11 cellular contexts compared by ENCODE assay signal in genomic region chrX:13418126-13419091, GRCh38.
DNase-seq lines count a peak whose midpoint lies in the region; ATAC-seq and TF ChIP-seq lines count a peak whose summit lies in the region.
"Had no signal": no experiment of that assay in that cellular context is flagged by ENCODE, and none has a peak within 500 bp of the region (broad histone marks: within the 10 kb centered on the region; RNA-seq: fewer than 3 reads in every experiment).

No MANE protein-coding gene starts in this region.

- no peak for TF ChIP-seq RAD21 in SK-N-SH (IDR thresholded peaks at IDR 0.05; ENCODE audit: low read length)

- POLR2A ChIA-PET in SK-N-SH (lab: Yijun Ruan, JAX) = no interaction called here

- H3K4me1 ChIP-seq in GM23248 (ENCODE audit: insufficient read depth) (peaks cover 14% of the 10 kb centered on the region), SK-N-SH (ENCODE audit: control insufficient read depth in 1 of 2, insufficient read depth in 2 of 2, low read depth in 1 of 2, low read length in 1 of 2) (peaks cover 6 to 20% of the 10 kb centered on the region in 2 experiments), smooth muscle cell (ENCODE audit: low read depth) (peaks cover 32% of the 10 kb centered on the region), sigmoid colon (no peaks in the 10 kb centered on the region)

- H3K36me3 ChIP-seq in GM23248 (ENCODE audit: low read depth) (no peaks in the 10 kb centered on the region), SK-N-SH (replicated peaks in 1 of 2; ENCODE audit: control insufficient read depth in 1 of 2, insufficient read depth in 2 of 2, low read length in 1 of 2) (no peaks in the 10 kb centered on the region), smooth muscle cell (ENCODE audit: low read depth) (no peaks in the 10 kb centered on the region), sigmoid colon (no peaks in the 10 kb centered on the region)

- H3K27me3 ChIP-seq in GM23248 (replicated peaks; ENCODE audit: insufficient read depth) = no peaks in the 10 kb centered on the region
- no peaks in the 10 kb centered on the region for H3K27me3 ChIP-seq in SK-N-SH (ENCODE audit: insufficient read depth)
- no peaks in the 10 kb centered on the region for H3K27me3 ChIP-seq in smooth muscle cell (ENCODE audit: low read depth)
- H3K27me3 ChIP-seq in sigmoid colon = no peaks in the 10 kb centered on the region

- peak overlapping the region; percentile 80 for H2AFZ ChIP-seq in GM23248
- peak overlapping the region; percentile 77 for H2AFZ ChIP-seq in SK-N-SH (ENCODE audit: low read depth)
- H2AFZ ChIP-seq in smooth muscle cell (ENCODE audit: low read depth) = peak overlapping the region; percentile 90

- H3K79me2 ChIP-seq in GM23248 (ENCODE audit: insufficient read depth) (no peaks in the 10 kb centered on the region), SK-N-SH (ENCODE audit: insufficient read depth) (no peaks in the 10 kb centered on the region), smooth muscle cell (ENCODE audit: low read depth) (no peaks in the 10 kb centered on the region)

- no peaks in the 10 kb centered on the region for H4K20me1 ChIP-seq in GM23248 (ENCODE audit: insufficient read depth)
- H4K20me1 ChIP-seq in SK-N-SH (ENCODE audit: insufficient read depth) = no peaks in the 10 kb centered on the region
- no peaks in the 10 kb centered on the region for H4K20me1 ChIP-seq in smooth muscle cell (ENCODE audit: low read depth)

- DNase-seq in GM23248 = peak; percentile 50
- DNase-seq in SK-N-SH = no peak
- peak; percentile 48 for DNase-seq in fibroblast of mammary gland (ENCODE audit: low read depth)
- no peak for DNase-seq in smooth muscle cell (lab: John Stamatoyannopoulos, UW; ENCODE audit: unreplicated experiment)
- no peak for DNase-seq in HuH-7 (ENCODE audit: low spot score)
- DNase-seq in sigmoid colon = no peak
- DNase-seq: activated CD8-positive, alpha-beta memory T cell treated with anti-CD3 and anti-CD28 coated beads, Interleukin-2, amount 50 U/mL, for 48 hours; DMS79; NCI-H2029 treated with DMSO at 0.1 percent for 48 hours; stimulated activated naive CD4-positive, alpha-beta T cell had no signal

- CTCF ChIA-PET in SK-N-SH (lab: Yijun Ruan, JAX) = interaction anchor here (1.4 kb wide), 1 partner anchor 472 kb away, joined by 4 read pairs; no protein-coding TSS in a partner anchor

- no peak overlapping the region for H3K4me3 ChIP-seq in GM23248
- H3K4me3 ChIP-seq in SK-N-SH (ENCODE audit: low read depth in 2 of 2, low read length in 1 of 2) = no peak overlapping the region; a peak in 1 of 4 replicates
- H3K4me3 ChIP-seq in fibroblast of mammary gland (ENCODE audit: control insufficient read depth, low read depth, low read length) = no peak overlapping the region
- no peak overlapping the region for H3K4me3 ChIP-seq in smooth muscle cell
- H3K4me3 ChIP-seq in sigmoid colon = no peak overlapping the region

- WGBS in GM23248 (ENCODE audit: low coverage in 1 of 2, low lambda C conversion rate in 2 of 2, missing lambda C conversion rate in 2 of 2), 2 experiments = 47 to 52% methylated on average over 8 of the region's 8 CpGs
- WGBS in SK-N-SH (ENCODE audit: low lambda C conversion rate) = 33% methylated on average over 8 of the region's 8 CpGs
- WGBS in smooth muscle cell (ENCODE audit: low lambda C conversion rate) = 49% methylated on average over 8 of the region's 8 CpGs
- 84 to 89% methylated on average over 8 of the region's 8 CpGs for WGBS in sigmoid colon, 2 donors

- H3K27ac ChIP-seq in GM23248 = peak overlapping the region; percentile 69
- H3K27ac ChIP-seq in SK-N-SH (ENCODE audit: low read depth in 2 of 2, low read length in 1 of 2) = peak overlapping the region; percentile 81 to 85; a peak in 3 of 4 replicates
- H3K27ac ChIP-seq in smooth muscle cell (ENCODE audit: low read depth) = peak overlapping the region; percentile 36
- H3K27ac ChIP-seq in sigmoid colon = no peak overlapping the region

- H3K9ac ChIP-seq in GM23248 = 0 out of 2 replicates have a peak overlapping the region, but pooled peaks have one; percentile 31
- H3K9ac ChIP-seq in SK-N-SH = peak overlapping the region; percentile 55
- H3K9ac ChIP-seq in smooth muscle cell (ENCODE audit: low read depth) = no peak overlapping the region

- H3K9me2 ChIP-seq in GM23248 (ENCODE audit: insufficient read depth) (no peaks in the 10 kb centered on the region), SK-N-SH (no peaks in the 10 kb centered on the region)

- in situ Hi-C loops in GM23248 (cut with MboI) = no loop called here

- ATAC-seq in GM21717 (IDR thresholded peaks at IDR 0.05; ENCODE audit: unreplicated experiment) = no peak

- TF ChIP-seq POLR2A in sigmoid colon (IDR thresholded peaks at IDR 0.05) = no peak

- intact Hi-C loops in sigmoid colon (cut with DNase I) = no loop called here

- H3K9me3 ChIP-seq in GM23248 (ENCODE audit: low read depth) (no peaks in the 10 kb centered on the region), SK-N-SH (no peaks in the 10 kb centered on the region), smooth muscle cell (replicated peaks; ENCODE audit: low read depth) (no peaks in the 10 kb centered on the region), sigmoid colon (no peaks in the 10 kb centered on the region)

- TF ChIP-seq EP300 in SK-N-SH (IDR thresholded peaks at IDR 0.05; ENCODE audit: borderline replicate concordance in 1 of 2, low read depth in 1 of 2, low read length in 1 of 2) (peak; percentile 5 to 63; a peak in 1 of 4 replicates), sigmoid colon (IDR thresholded peaks at IDR 0.05) (no peak)

- H3K4me2 ChIP-seq in GM23248 (ENCODE audit: unreplicated experiment) = peak overlapping the region; percentile 28
- H3K4me2 ChIP-seq in SK-N-SH = peak overlapping the region; percentile 43; the same call in 1 of the 2 replicates
- peak overlapping the region; percentile 36 for H3K4me2 ChIP-seq in smooth muscle cell

- TF ChIP-seq CTCF in SK-N-SH (IDR thresholded peaks at IDR 0.05) = no peak
- no peak for TF ChIP-seq CTCF in fibroblast of mammary gland (conservative IDR thresholded peaks at IDR 0.05; ENCODE audit: control insufficient read depth, insufficient read depth, low read depth, low read length)
- TF ChIP-seq CTCF in smooth muscle cell (IDR thresholded peaks at IDR 0.05; ENCODE audit: borderline replicate concordance, insufficient read depth, poor library complexity, severe bottlenecking) = no peak
- TF ChIP-seq CTCF in sigmoid colon (IDR thresholded peaks at IDR 0.05) = no peak

- H3F3A ChIP-seq in GM23248 (ENCODE audit: insufficient read depth) = peaks cover 10% of the 10 kb centered on the region; the same call in 1 of the 2 replicates
- H3F3A ChIP-seq in SK-N-SH (replicated peaks; ENCODE audit: insufficient read depth) = peaks cover 20% of the 10 kb centered on the region
- peaks cover 16% of the 10 kb centered on the region for H3F3A ChIP-seq in smooth muscle cell (ENCODE audit: low read depth)

TF ChIP-seq in SK-N-SH, 30 proteins besides CTCF, POLR2A, EP300 and RAD21:
- TF ChIP-seq MAX (IDR thresholded peaks at IDR 0.05; ENCODE audit: low read depth) (peak; percentile 76), IRF3 (IDR thresholded peaks at IDR 0.05; ENCODE audit: low read depth, low read length) (no peak), NFIC (IDR thresholded peaks at IDR 0.05; ENCODE audit: borderline replicate concordance) (peak; percentile 35; the same call in 1 of the 2 replicates), TEAD4 (IDR thresholded peaks at IDR 0.05; ENCODE audit: borderline replicate concordance, insufficient read depth) (peak; percentile 76), JUND (IDR thresholded peaks at IDR 0.05) (peak; percentile 75), TCF12 (IDR thresholded peaks at IDR 0.05) (peak; percentile 53), EZH2phosphoT487 (IDR thresholded peaks at IDR 0.05; ENCODE audit: borderline replicate concordance, low read depth) (no peak), RFX5 (IDR thresholded peaks at IDR 0.05; ENCODE audit: low read length) (no peak), ELF1 (IDR thresholded peaks at IDR 0.05) (peak; percentile 33; the same call in 1 of the 2 replicates), FOSL2 (IDR thresholded peaks at IDR 0.05; ENCODE audit: borderline replicate concordance, low read depth) (peak; percentile 36; the same call in 1 of the 2 replicates), RXRA (IDR thresholded peaks at IDR 0.05; ENCODE audit: borderline replicate concordance, low read depth) (peak; percentile 41; the same call in 1 of the 2 replicates), TAF1 (IDR thresholded peaks at IDR 0.05; ENCODE audit: borderline replicate concordance, low read depth, low read length) (peak; percentile 6; the same call in 1 of the 2 replicates), PBX3 (IDR thresholded peaks at IDR 0.05) (peak; percentile 44)

Comparison
In these comparisons a context has a peak if more than half of its experiments do, and no peak if none do; other contexts are left out.
1. DNase-seq: peak in GM23248 (single experiment) and fibroblast of mammary gland (single experiment); none in SK-N-SH (single experiment), smooth muscle cell (single experiment), HuH-7 (single experiment) and sigmoid colon (single experiment).
2. H3K27ac ChIP-seq: peak in GM23248 (single experiment), SK-N-SH (2 of 2) and smooth muscle cell (single experiment); none in sigmoid colon (0 of 4).
3. Peak in every context shown above with its lines, with median percentiles within 50 percentile points of each other: H2AFZ ChIP-seq and H3K4me2 ChIP-seq.